Comparison of ENCODE assay signal across 15 cellular contexts in the genomic region with DNA sequence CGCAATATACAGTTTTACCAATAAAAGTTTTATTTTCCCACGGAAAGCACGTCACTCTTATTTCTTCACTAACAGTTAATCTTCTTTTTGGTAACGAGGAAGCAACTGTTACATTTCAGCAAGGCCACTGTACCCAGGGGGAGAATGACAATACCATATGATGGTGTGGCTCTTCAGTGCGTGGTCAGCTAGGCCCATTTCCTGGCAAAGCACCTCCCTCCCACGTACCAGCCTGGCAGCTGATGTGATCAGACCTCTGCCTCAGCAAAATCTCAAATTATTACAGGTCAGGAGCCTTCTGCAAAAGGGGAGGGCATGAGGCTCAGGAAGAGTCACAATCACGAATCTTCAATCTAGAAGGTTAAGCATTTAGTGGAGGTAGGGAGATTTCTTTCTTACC.
"Had no signal": no experiment of that assay in that cellular context is flagged by ENCODE, and none has a peak within 500 bp of the region (broad histone marks: within the 10 kb centered on the region; RNA-seq: fewer than 3 reads in every experiment).

No MANE protein-coding gene starts in this region.

- H3K36me3 ChIP-seq: colonic mucosa, prostate gland, uterus had no signal

- H3K9me3 ChIP-seq: body of pancreas, colonic mucosa, prostate gland, right atrium auricular region, tibial artery, uterus had no signal

- DNase-seq: activated CD4-positive, alpha-beta T cell treated with anti-CD3 and anti-CD28 coated beads, Interleukin-2, amount 50 U/mL, for 4 hours; activated naive CD4-positive, alpha-beta T cell; activated naive CD8-positive, alpha-beta T cell treated with anti-CD3 and anti-CD28 coated beads for 36 hours; body of pancreas; central memory CD4-positive, alpha-beta T cell; colonic mucosa; head of caudate nucleus; nephron progenitor cell; SW 1271; tibial artery; uterus had no signal

- ATAC-seq: body of pancreas had no signal

- H3K27ac ChIP-seq: body of pancreas, colonic mucosa, prostate gland, right atrium auricular region, tibial artery, uterus had no signal

- H3K27me3 ChIP-seq: body of pancreas, colonic mucosa, right atrium auricular region, tibial artery, uterus had no signal

- H3K4me1 ChIP-seq: body of pancreas, colonic mucosa, prostate gland, right atrium auricular region, uterus had no signal

- H3K4me3 ChIP-seq: body of pancreas, colonic mucosa, lung, prostate gland, right atrium auricular region, tibial artery, uterus had no signal

- H3K27me3 Mint-ChIP-seq: activated naive CD8-positive, alpha-beta T cell treated with anti-CD3 and anti-CD28 coated beads for 36 hours had no signal

- H3K4me3 Mint-ChIP-seq: activated naive CD8-positive, alpha-beta T cell treated with anti-CD3 and anti-CD28 coated beads for 36 hours; activated T-helper 1 cell treated with anti-CD3 and anti-CD28 coated beads, Interleukin-12 subunit alpha, Interleukin-12 subunit beta, Interleukin-2, Interleukin-4 antibody, amounts not matched to agents 30 ng/mL and 10 ng/mL and 1 ng/mL, durations not matched to agents 14 hours and 24 hours and 36 hours; nephron progenitor cell had no signal

- H3K9me3 Mint-ChIP-seq: activated naive CD8-positive, alpha-beta T cell treated with anti-CD3 and anti-CD28 coated beads for 36 hours; activated T-helper 1 cell treated with anti-CD3 and anti-CD28 coated beads, Interleukin-12 subunit alpha, Interleukin-12 subunit beta, Interleukin-2, Interleukin-4 antibody, amounts not matched to agents 30 ng/mL and 10 ng/mL and 1 ng/mL, durations not matched to agents 14 hours and 24 hours and 36 hours; nephron progenitor cell had no signal

- H3K27ac Mint-ChIP-seq: activated naive CD8-positive, alpha-beta T cell treated with anti-CD3 and anti-CD28 coated beads for 36 hours; activated T-helper 1 cell treated with anti-CD3 and anti-CD28 coated beads, Interleukin-12 subunit alpha, Interleukin-12 subunit beta, Interleukin-2, Interleukin-4 antibody, amounts not matched to agents 30 ng/mL and 10 ng/mL and 1 ng/mL, durations not matched to agents 14 hours and 24 hours and 36 hours; nephron progenitor cell had no signal
